1 cellular context compared by ENCODE assay signal in the genomic region with DNA sequence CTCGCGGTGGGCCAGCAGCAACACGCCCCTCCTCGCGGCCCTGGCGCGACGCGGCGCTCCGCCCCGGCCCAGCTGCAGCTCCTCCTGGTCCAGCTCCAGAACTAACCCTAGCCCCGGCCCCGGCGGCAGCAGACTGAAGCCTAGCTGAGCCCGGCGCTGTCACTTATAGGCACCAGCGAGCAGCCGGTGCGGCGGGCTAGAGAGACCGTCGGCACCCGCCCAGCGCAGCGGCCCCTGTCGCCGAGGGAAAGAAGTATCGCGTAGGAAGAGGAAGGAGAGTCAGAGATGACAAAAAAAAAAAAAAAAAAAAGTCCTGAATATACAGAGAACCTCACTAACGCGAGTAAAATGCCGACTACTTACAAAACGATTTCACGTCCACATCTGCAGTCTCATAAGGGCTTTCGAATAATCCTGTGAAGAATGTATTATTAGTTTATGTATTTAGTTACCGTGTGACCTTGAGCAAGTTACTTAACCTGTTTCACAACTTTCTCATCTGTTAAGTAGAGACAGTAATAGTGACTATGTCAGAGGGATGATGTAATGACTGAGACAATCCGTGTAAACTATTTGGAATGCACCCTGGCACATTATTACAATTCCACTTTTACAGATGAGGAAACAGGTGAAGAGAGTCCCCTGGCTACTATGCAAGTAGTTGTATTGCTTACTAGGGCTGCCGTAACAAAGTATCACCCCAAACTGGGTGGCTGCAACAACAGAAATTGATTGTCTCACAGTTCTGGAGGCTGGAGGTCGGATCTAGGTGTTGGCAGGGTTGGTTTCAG.
TF ChIP-seq lines count a peak whose summit lies in the region.

A gene (minus strand): TSS at position 135 of the 791 bp plus-strand sequence. CDS start 791 bp downstream, outside the sequence.

TF ChIP-seq in HEK293, 187 proteins besides CTCF, POLR2A, EP300 and RAD21 (continued from another document):
- TF ChIP-seq, protein P1, sequence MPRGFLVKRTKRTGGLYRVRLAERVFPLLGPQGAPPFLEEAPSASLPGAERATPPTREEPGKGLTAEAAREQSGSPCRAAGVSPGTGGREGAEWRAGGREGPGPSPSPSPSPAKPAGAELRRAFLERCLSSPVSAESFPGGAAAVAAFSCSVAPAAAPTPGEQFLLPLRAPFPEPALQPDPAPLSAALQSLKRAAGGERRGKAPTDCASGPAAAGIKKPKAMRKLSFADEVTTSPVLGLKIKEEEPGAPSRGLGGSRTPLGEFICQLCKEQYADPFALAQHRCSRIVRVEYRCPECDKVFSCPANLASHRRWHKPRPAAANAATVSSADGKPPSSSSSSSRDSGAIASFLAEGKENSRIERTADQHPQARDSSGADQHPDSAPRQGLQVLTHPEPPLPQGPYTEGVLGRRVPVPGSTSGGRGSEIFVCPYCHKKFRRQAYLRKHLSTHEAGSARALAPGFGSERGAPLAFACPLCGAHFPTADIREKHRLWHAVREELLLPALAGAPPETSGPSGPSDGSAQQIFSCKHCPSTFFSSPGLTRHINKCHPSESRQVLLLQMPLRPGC (tag by site-specific recombination; IDR thresholded peaks at IDR 0.05): peak; percentile 85; the same call in 1 of the 2 replicates
- TF ChIP-seq, protein P2, sequence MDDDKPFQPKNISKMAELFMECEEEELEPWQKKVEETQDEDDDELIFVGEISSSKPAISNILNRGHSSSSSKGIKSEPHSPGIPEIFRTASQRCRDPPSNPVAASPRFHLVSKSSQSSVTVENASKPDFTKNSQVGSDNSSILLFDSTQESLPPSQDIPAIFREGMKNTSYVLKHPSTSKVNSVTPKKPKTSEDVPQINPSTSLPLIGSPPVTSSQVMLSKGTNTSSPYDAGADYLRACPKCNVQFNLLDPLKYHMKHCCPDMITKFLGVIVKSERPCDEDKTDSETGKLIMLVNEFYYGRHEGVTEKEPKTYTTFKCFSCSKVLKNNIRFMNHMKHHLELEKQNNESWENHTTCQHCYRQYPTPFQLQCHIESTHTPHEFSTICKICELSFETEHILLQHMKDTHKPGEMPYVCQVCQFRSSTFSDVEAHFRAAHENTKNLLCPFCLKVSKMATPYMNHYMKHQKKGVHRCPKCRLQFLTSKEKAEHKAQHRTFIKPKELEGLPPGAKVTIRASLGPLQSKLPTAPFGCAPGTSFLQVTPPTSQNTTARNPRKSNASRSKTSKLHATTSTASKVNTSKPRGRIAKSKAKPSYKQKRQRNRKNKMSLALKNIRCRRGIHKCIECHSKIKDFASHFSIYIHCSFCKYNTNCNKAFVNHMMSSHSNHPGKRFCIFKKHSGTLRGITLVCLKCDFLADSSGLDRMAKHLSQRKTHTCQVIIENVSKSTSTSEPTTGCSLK (tag by site-specific recombination; IDR thresholded peaks at IDR 0.05): no peak
- TF ChIP-seq, protein P3, sequence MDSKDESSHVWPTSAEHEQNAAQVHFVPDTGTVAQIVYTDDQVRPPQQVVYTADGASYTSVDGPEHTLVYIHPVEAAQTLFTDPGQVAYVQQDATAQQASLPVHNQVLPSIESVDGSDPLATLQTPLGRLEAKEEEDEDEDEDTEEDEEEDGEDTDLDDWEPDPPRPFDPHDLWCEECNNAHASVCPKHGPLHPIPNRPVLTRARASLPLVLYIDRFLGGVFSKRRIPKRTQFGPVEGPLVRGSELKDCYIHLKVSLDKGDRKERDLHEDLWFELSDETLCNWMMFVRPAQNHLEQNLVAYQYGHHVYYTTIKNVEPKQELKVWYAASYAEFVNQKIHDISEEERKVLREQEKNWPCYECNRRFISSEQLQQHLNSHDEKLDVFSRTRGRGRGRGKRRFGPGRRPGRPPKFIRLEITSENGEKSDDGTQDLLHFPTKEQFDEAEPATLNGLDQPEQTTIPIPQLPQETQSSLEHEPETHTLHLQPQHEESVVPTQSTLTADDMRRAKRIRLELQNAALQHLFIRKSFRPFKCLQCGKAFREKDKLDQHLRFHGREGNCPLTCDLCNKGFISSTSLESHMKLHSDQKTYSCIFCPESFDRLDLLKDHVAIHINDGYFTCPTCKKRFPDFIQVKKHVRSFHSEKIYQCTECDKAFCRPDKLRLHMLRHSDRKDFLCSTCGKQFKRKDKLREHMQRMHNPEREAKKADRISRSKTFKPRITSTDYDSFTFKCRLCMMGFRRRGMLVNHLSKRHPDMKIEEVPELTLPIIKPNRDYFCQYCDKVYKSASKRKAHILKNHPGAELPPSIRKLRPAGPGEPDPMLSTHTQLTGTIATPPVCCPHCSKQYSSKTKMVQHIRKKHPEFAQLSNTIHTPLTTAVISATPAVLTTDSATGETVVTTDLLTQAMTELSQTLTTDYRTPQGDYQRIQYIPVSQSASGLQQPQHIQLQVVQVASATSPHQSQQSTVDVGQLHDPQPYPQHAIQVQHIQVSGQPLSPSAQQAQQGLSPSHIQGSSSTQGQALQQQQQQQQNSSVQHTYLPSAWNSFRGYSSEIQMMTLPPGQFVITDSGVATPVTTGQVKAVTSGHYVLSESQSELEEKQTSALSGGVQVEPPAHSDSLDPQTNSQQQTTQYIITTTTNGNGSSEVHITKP (tag by site-specific recombination; IDR thresholded peaks at IDR 0.05): peak; percentile 58; the same call in 1 of the 2 replicates
- no peak for TF ChIP-seq ZNF274 (IDR thresholded peaks at IDR 0.05; ENCODE audit: low read length)
- no peak for TF ChIP-seq ZNF274 (tag by site-specific recombination; IDR thresholded peaks at IDR 0.05; ENCODE audit: borderline replicate concordance)
- TF ChIP-seq, protein P4, sequence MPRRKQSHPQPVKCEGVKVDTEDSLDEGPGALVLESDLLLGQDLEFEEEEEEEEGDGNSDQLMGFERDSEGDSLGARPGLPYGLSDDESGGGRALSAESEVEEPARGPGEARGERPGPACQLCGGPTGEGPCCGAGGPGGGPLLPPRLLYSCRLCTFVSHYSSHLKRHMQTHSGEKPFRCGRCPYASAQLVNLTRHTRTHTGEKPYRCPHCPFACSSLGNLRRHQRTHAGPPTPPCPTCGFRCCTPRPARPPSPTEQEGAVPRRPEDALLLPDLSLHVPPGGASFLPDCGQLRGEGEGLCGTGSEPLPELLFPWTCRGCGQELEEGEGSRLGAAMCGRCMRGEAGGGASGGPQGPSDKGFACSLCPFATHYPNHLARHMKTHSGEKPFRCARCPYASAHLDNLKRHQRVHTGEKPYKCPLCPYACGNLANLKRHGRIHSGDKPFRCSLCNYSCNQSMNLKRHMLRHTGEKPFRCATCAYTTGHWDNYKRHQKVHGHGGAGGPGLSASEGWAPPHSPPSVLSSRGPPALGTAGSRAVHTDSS (tag by site-specific recombination; IDR thresholded peaks at IDR 0.05): peak; percentile 58
